ENCODE assay signal across 1 cellular context in genomic region chr1:37752583-37753471, GRCh38.
TF ChIP-seq lines count a peak whose summit lies in the region.

No MANE protein-coding gene starts in this region.

TF ChIP-seq in GM12878, 131 proteins besides CTCF, POLR2A, EP300 and RAD21:
- TF ChIP-seq SMC3 (IDR thresholded peaks at IDR 0.05; ENCODE audit: borderline replicate concordance, low read length) (no peak), IKZF1 (conservative IDR thresholded peaks at IDR 0.05) (peak; percentile 65)
